24 cellular contexts compared by ENCODE assay signal in the genomic region with DNA sequence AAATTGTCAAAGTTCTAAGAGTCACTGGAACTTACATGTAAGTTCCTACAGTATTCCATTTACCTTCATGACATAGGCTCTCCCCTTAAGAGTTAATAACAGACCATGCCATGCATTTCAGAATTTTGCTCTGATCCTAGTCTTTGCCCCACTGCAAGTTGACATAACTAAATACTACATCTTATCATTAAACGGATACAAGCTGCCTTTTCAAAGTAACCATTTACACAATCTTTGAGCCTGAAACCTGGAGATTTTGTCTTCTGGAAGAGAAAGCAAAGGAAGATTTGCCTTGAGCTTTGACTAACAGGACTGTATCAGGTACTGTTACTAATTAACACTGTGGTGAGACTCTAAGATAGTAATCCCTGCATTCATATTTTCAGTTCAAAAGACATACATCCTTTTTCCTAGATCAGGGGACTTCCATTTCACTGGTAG. TPM values are rescaled to one million over a fixed set of nuclear protein-coding genes. Genes with fewer than 3 reads are reported as not detected.
A peak's percentile ranks its signal among the peaks of the same experiment; 100 is the strongest.
DNase-seq lines count a peak whose midpoint lies in the region; ATAC-seq, FAIRE-seq and TF ChIP-seq lines count a peak whose summit lies in the region.
"Had no signal": no experiment of that assay in that cellular context is flagged by ENCODE, and none has a peak within 500 bp of the region (broad histone marks: within the 10 kb centered on the region; RNA-seq: fewer than 3 reads in every experiment).

No MANE protein-coding gene starts in this region.

- H3K9me3 ChIP-seq in GM12878 (replicated peaks; ENCODE audit: control insufficient read depth, insufficient read depth, low read length) (no peaks in the 10 kb centered on the region), heart right ventricle (no peaks in the 10 kb centered on the region), esophagus squamous epithelium (no peaks in the 10 kb centered on the region)
- H3K9me3 ChIP-seq: BLaER1, gastrocnemius medialis, left ventricle myocardium inferior had no signal

- H4K20me1 ChIP-seq in GM12878 (ENCODE audit: control insufficient read depth, insufficient read depth): no peaks in the 10 kb centered on the region
- H4K20me1 ChIP-seq: BLaER1 had no signal

- no peaks in the 10 kb centered on the region for H3K36me3 Mint-ChIP-seq in activated CD4-positive, alpha-beta T cell treated with anti-CD3 and anti-CD28 coated beads, Interleukin-2, amount 10 ng/mL, durations not matched to agents 7 days and 5 days (ENCODE audit: low read depth)
- H3K36me3 Mint-ChIP-seq: activated CD8-positive, alpha-beta memory T cell treated with anti-CD3 and anti-CD28 coated beads, Interleukin-2, amount 10 ng/mL, durations not matched to agents 7 days and 5 days; stimulated activated effector memory CD8-positive, alpha-beta T cell treated with anti-CD3 and anti-CD28 coated beads, Interleukin-12 subunit alpha, Interleukin-12 subunit beta, amount 100 ng/mL, for 72 hours had no signal

- BruUV-seq in GM12878 (replicated peaks; lab: Mats Ljungman, UMichigan): no TSS peak

- POLR2A ChIA-PET in GM12878 (lab: Charles Lee): no interaction called here
- POLR2A ChIA-PET in activated CD4-positive, alpha-beta T cell treated with anti-CD3 and anti-CD28 coated beads, Interleukin-2, amount 10 ng/mL, durations not matched to agents 7 days and 5 days (lab: Charles Lee): no interaction called here

- TF ChIP-seq POLR2A in GM12878 (IDR thresholded peaks at IDR 0.05; ENCODE audit: low read depth, low read length) (no peak), esophagus squamous epithelium (IDR thresholded peaks at IDR 0.05) (no peak)

- no peak overlapping the region for H3K4me3 Mint-ChIP-seq in activated CD4-positive, alpha-beta T cell treated with anti-CD3 and anti-CD28 coated beads, Interleukin-2, amount 10 ng/mL, durations not matched to agents 7 days and 5 days
- H3K4me3 Mint-ChIP-seq: activated CD8-positive, alpha-beta memory T cell treated with anti-CD3 and anti-CD28 coated beads, Interleukin-2, amount 10 ng/mL, durations not matched to agents 7 days and 5 days; HFFc6; stimulated activated effector memory CD8-positive, alpha-beta T cell treated with anti-CD3 and anti-CD28 coated beads, Interleukin-12 subunit alpha, Interleukin-12 subunit beta, amount 100 ng/mL, for 72 hours had no signal

- WGBS in GM12878 (ENCODE audit: insufficient coverage, insufficient replicate concordance, low lambda C conversion rate, missing lambda C conversion rate): 0% methylated on average over 1 of the region's 1 CpG
- WGBS in heart right ventricle, 2 donors: 57 to 66% methylated on average over 1 of the region's 1 CpG
- 15 to 63% methylated on average over 1 of the region's 1 CpG for WGBS in esophagus squamous epithelium, 2 donors

- H3K79me2 ChIP-seq in GM12878 (ENCODE audit: control insufficient read depth, insufficient read depth, low read length): no peaks in the 10 kb centered on the region

- CTCF ChIA-PET in GM12878 (lab: Yijun Ruan, JAX): interaction anchor here (0.8 to 1.6 kb wide), 4 partner anchors 20 to 672 kb away, joined by 3 to 4 read pairs (median 3); no protein-coding TSS in a partner anchor
- CTCF ChIA-PET in activated CD4-positive, alpha-beta T cell treated with anti-CD3 and anti-CD28 coated beads, Interleukin-2, amount 10 ng/mL, durations not matched to agents 7 days and 5 days (lab: Charles Lee): no interaction called here

- H3K9me3 Mint-ChIP-seq in activated CD4-positive, alpha-beta T cell treated with anti-CD3 and anti-CD28 coated beads, Interleukin-2, amount 10 ng/mL, durations not matched to agents 7 days and 5 days: no peaks in the 10 kb centered on the region
- H3K9me3 Mint-ChIP-seq: HFFc6; stimulated activated effector memory CD8-positive, alpha-beta T cell treated with anti-CD3 and anti-CD28 coated beads, Interleukin-12 subunit alpha, Interleukin-12 subunit beta, amount 100 ng/mL, for 72 hours had no signal

- TF ChIP-seq CTCF in GM12878 (IDR thresholded peaks at IDR 0.05 in 2 of 3, conservative IDR thresholded peaks at IDR 0.05 in 1 of 3; ENCODE audit: control insufficient read depth in 2 of 3, extremely low read depth in 1 of 3, insufficient read depth in 1 of 3, low read depth in 3 of 3, low read length in 3 of 3): no peak
- no peak for TF ChIP-seq CTCF in heart right ventricle (IDR thresholded peaks at IDR 0.05)
- TF ChIP-seq CTCF in esophagus squamous epithelium (IDR thresholded peaks at IDR 0.05): no peak

- no peak for TF ChIP-seq EP300 in GM12878 (IDR thresholded peaks at IDR 0.05; ENCODE audit: borderline replicate concordance in 1 of 2, control insufficient read depth in 1 of 2, low read depth in 2 of 2, low read length in 2 of 2)

- H3K4me1 Mint-ChIP-seq in activated CD4-positive, alpha-beta T cell treated with anti-CD3 and anti-CD28 coated beads, Interleukin-2, amount 10 ng/mL, durations not matched to agents 7 days and 5 days: no peaks in the 10 kb centered on the region
- H3K4me1 Mint-ChIP-seq: activated CD8-positive, alpha-beta memory T cell treated with anti-CD3 and anti-CD28 coated beads, Interleukin-2, amount 10 ng/mL, durations not matched to agents 7 days and 5 days; stimulated activated effector memory CD8-positive, alpha-beta T cell treated with anti-CD3 and anti-CD28 coated beads, Interleukin-12 subunit alpha, Interleukin-12 subunit beta, amount 100 ng/mL, for 72 hours had no signal

- RAD21 ChIA-PET in GM12878 (lab: Charles Lee; ENCODE audit: unreplicated experiment): interaction anchor here (1.0 to 1.5 kb wide), 2 partner anchors 43 to 68 kb away, joined by 3 to 7 read pairs; no protein-coding TSS in a partner anchor

- no peak overlapping the region for H3K4me2 ChIP-seq in GM12878 (ENCODE audit: control insufficient read depth, insufficient read depth)
- H3K4me2 ChIP-seq: BLaER1 had no signal

- H3K27ac Mint-ChIP-seq in activated CD4-positive, alpha-beta T cell treated with anti-CD3 and anti-CD28 coated beads, Interleukin-2, amount 10 ng/mL, durations not matched to agents 7 days and 5 days: no peak overlapping the region
- H3K27ac Mint-ChIP-seq: activated CD8-positive, alpha-beta memory T cell treated with anti-CD3 and anti-CD28 coated beads, Interleukin-2, amount 10 ng/mL, durations not matched to agents 7 days and 5 days; HFFc6; stimulated activated effector memory CD8-positive, alpha-beta T cell treated with anti-CD3 and anti-CD28 coated beads, Interleukin-12 subunit alpha, Interleukin-12 subunit beta, amount 100 ng/mL, for 72 hours had no signal

- ATAC-seq in GM21619 (IDR thresholded peaks at IDR 0.05; ENCODE audit: unreplicated experiment) (peak; percentile 71), HG02981 (IDR thresholded peaks at IDR 0.05; ENCODE audit: unreplicated experiment) (peak; percentile 84), GM12878 (peak; percentile 90), heart right ventricle (no peak)
- ATAC-seq: activated CD8-positive, alpha-beta memory T cell treated with anti-CD3 and anti-CD28 coated beads, Interleukin-2, amount 10 ng/mL, durations not matched to agents 7 days and 5 days; gastrocnemius medialis; stimulated activated effector memory CD8-positive, alpha-beta T cell treated with anti-CD3 and anti-CD28 coated beads, Interleukin-12 subunit alpha, Interleukin-12 subunit beta, amount 100 ng/mL, for 72 hours had no signal

- SMC1A ChIA-PET in GM12878 (lab: Charles Lee; ENCODE audit: uncharacterized antibody, unreplicated experiment): interaction anchor here (0.8 to 3.2 kb wide), 7 partner anchors 8 to 60 kb away, joined by 3 to 12 read pairs (median 3); no protein-coding TSS in a partner anchor

- no peak overlapping the region for H3K27ac ChIP-seq in GM12878 (ENCODE audit: control insufficient read depth, insufficient read depth)
- H3K27ac ChIP-seq in heart right ventricle: no peak overlapping the region
- H3K27ac ChIP-seq in esophagus squamous epithelium: no peak overlapping the region
- H3K27ac ChIP-seq: BLaER1, gastrocnemius medialis, left ventricle myocardium inferior, SK-N-MC had no signal

- no peak overlapping the region for H2AFZ ChIP-seq in GM12878 (ENCODE audit: control insufficient read depth, low read depth, low read length)

- TF ChIP-seq RAD21 in GM12878 (IDR thresholded peaks at IDR 0.05; ENCODE audit: insufficient read depth, low read depth, low read length): no peak

- DNase-seq in GM18507 (ENCODE audit: extremely low spot score, insufficient read length, low read depth) (no peak), GM12878 (ENCODE audit: low read depth, low spot score) (no peak), heart right ventricle (no peak), esophagus squamous epithelium (lab: John Stamatoyannopoulos, UW) (no peak), NCI-H187 treated with DMSO at 0.1 percent for 48 hours (lab: John Stamatoyannopoulos, UW) (no peak)
- no peak for DNase-seq in activated CD4-positive, alpha-beta T cell treated with anti-CD3 and anti-CD28 coated beads, Interleukin-2, amount 10 ng/mL, durations not matched to agents 7 days and 5 days
- DNase-seq: activated CD8-positive, alpha-beta memory T cell treated with anti-CD3 and anti-CD28 coated beads, Interleukin-2, amount 10 ng/mL, durations not matched to agents 7 days and 5 days; activated effector memory CD4-positive, alpha-beta T cell treated with anti-CD3 and anti-CD28 coated beads, Interleukin-2, amount 50 U/mL, for 16 hours; caudate nucleus; erythroblast; gastrocnemius medialis; HFFc6; left ventricle myocardium inferior; NCI-H1417 treated with DMSO at 0.1 percent for 48 hours; nucleus accumbens; T-helper 9 cell had no signal

- FAIRE-seq in GM18507 (lab: Jason Lieb, UNC): peak; percentile 15
- FAIRE-seq in GM12878 (lab: Jason Lieb, UNC): peak; percentile 86
- FAIRE-seq: D721Med had no signal

- intact Hi-C loops in GM12878 (cut with micrococcal nuclease; ENCODE audit: unreplicated experiment): no loop called here
- intact Hi-C loops in heart right ventricle (cut with DNase I): no loop called here
- intact Hi-C loops in esophagus squamous epithelium (cut with DNase I): no loop called here

- H3K27me3 ChIP-seq in GM12878 (replicated peaks in 1 of 2; ENCODE audit: control insufficient read depth in 2 of 2, insufficient read depth in 2 of 2, low read length in 1 of 2): no peaks in the 10 kb centered on the region
- H3K27me3 ChIP-seq in heart right ventricle: peaks cover 0 to 10% (median 0%) of the 10 kb centered on the region in 7 donors
- no peaks in the 10 kb centered on the region for H3K27me3 ChIP-seq in esophagus squamous epithelium
- H3K27me3 ChIP-seq: BLaER1, gastrocnemius medialis had no signal

- H3K4me3 ChIP-seq in GM12878: no peak overlapping the region
- H3K4me3 ChIP-seq in heart right ventricle: no peak overlapping the region
- no peak overlapping the region for H3K4me3 ChIP-seq in esophagus squamous epithelium
- H3K4me3 ChIP-seq: BLaER1, gastrocnemius medialis, left ventricle myocardium inferior, SK-N-MC had no signal

- H3K4me1 ChIP-seq in GM12878 (ENCODE audit: control insufficient read depth, insufficient read depth, low read length): no peaks in the 10 kb centered on the region
- no peaks in the 10 kb centered on the region for H3K4me1 ChIP-seq in heart right ventricle
- no peaks in the 10 kb centered on the region for H3K4me1 ChIP-seq in esophagus squamous epithelium
- H3K4me1 ChIP-seq: BLaER1, gastrocnemius medialis, left ventricle myocardium inferior had no signal

- in situ Hi-C loops in GM12878 (cut with MboI): no loop called here

- no peak overlapping the region for H3K9ac ChIP-seq in GM12878 (ENCODE audit: control insufficient read depth, insufficient read depth, low read length)
- H3K9ac ChIP-seq: BLaER1 had no signal

- H3K27me3 Mint-ChIP-seq in activated CD4-positive, alpha-beta T cell treated with anti-CD3 and anti-CD28 coated beads, Interleukin-2, amount 10 ng/mL, durations not matched to agents 7 days and 5 days: no peaks in the 10 kb centered on the region

- H3K36me3 ChIP-seq in GM12878 (ENCODE audit: control insufficient read depth in 2 of 2, insufficient read depth in 2 of 2, low read length in 1 of 2) (no peaks in the 10 kb centered on the region), heart right ventricle (no peaks in the 10 kb centered on the region), esophagus squamous epithelium (no peaks in the 10 kb centered on the region)
- H3K36me3 ChIP-seq: BLaER1, gastrocnemius medialis, left ventricle myocardium inferior had no signal

RNA-seq across cellular contexts. Expression of a gene that starts 9.3 kb away (rescaled TPM):
- not detected in 2 replicates for total RNA-seq in GM12878 (2013; cell fraction: nucleolus; rRNA removed)
- total RNA-seq in GM12878 (2014; rRNA removed) (not detected in 2 replicates), GM12878 (2014; rRNA removed; fragmentation: Illumina TruSeq; extraction: Trizol) (not detected in 2 replicates), GM12878 (2021) (not detected in 2 replicates), heart right ventricle (not detected), esophagus squamous epithelium (not detected)
- not detected for polyA plus RNA-seq in GM12878 (2011; ENCODE audit: low read depth)
- polyA plus RNA-seq in GM12878 (2011; rRNA removed) (not detected in 2 replicates), GM12878 (2014; fragmentation: Illumina TruSeq; extraction: Trizol) (not detected in 2 replicates), GM12878 (2014; fragmentation: Nextera tagmentation; extraction: Ambion mirVana) (under 1 TPM in 1 of 2 experiments, not detected in 1; 0.34 TPM), GM12878 (2014; rRNA removed) (0.13 TPM in 1 of 2 replicates, not detected in the other), GM12878 (2016; fragmentation: Nextera tagmentation; extraction: Ambion mirVana) (under 1 TPM in 1 of 2 experiments, not detected in 1; 0.09 TPM), heart right ventricle (not detected)
- not detected in 2 replicates for polyA plus RNA-seq in GM12878 (2011; cell fraction: cytosol; rRNA removed)
- polyA plus RNA-seq in GM12878 (2011; cell fraction: nucleus; rRNA removed): not detected in 2 replicates
- not detected in 2 replicates for polyA plus RNA-seq in GM12878 (2012)
- not detected in 2 replicates for polyA minus RNA-seq in GM12878 (2011; rRNA and poly(A)+ RNA removed)
- not detected in 2 replicates for polyA minus RNA-seq in GM12878 (2011; cell fraction: cytosol; rRNA and poly(A)+ RNA removed)
- polyA minus RNA-seq in GM12878 (2011; cell fraction: nucleus; rRNA and poly(A)+ RNA removed): not detected in 2 replicates
- total RNA-seq in activated CD4-positive, alpha-beta T cell treated with anti-CD3 and anti-CD28 coated beads, Interleukin-2, amount 10 ng/mL, durations not matched to agents 7 days and 5 days: not detected
- total RNA-seq: A172; activated CD8-positive, alpha-beta memory T cell treated with anti-CD3 and anti-CD28 coated beads, Interleukin-2, amount 10 ng/mL, durations not matched to agents 7 days and 5 days; G401; left ventricle myocardium inferior had no signal

Comparison
In these comparisons a context has a peak if more than half of its experiments do, and no peak if none do; other contexts are left out.
1. ATAC-seq: peak in GM21619 (single experiment), HG02981 (single experiment) and GM12878 (single experiment); none in heart right ventricle (0 of 8).